Comparison of ENCODE assay signal across 27 cellular contexts in genomic region chr6:163230901-163231300, GRCh38.
"Had no signal": no experiment of that assay in that cellular context is flagged by ENCODE, and none has a peak within 500 bp of the region (broad histone marks: within the 10 kb centered on the region; RNA-seq: fewer than 3 reads in every experiment).

No MANE protein-coding gene starts in this region.

- H3K4me1 ChIP-seq: neural progenitor cell, pancreas, prostate gland, stomach, testis, thyroid gland, transverse colon, uterus had no signal

- H3K4me3 ChIP-seq: lung, neural progenitor cell, pancreas, prostate gland, skin epidermis, stomach, testis, thyroid gland, transverse colon, uterus had no signal

- DNase-seq: hippocampal formation; kidney glomerular epithelial cell; left cardiac atrium; left ventricle myocardium superior; mesendoderm; naive B cell; natural killer cell; nephron progenitor cell; pancreas; retina; right cardiac atrium; stimulated activated CD4-positive, alpha-beta T cell treated with anti-CD3 and anti-CD28 coated beads, Interleukin-12 subunit alpha, Interleukin-12 subunit beta, amount 100 ng/mL, for 4 hours; stimulated activated CD4-positive, alpha-beta T cell treated with anti-CD3 and anti-CD28 coated beads, Interleukin-15, amount 100 ng/mL, for 24 hours; stimulated activated CD4-positive, alpha-beta T cell treated with anti-CD3 and anti-CD28 coated beads, Interleukin-2, amount 100 ng/mL, for 24 hours; stimulated activated CD4-positive, alpha-beta T cell treated with anti-CD3 and anti-CD28 coated beads, Interleukin-4, amount 100 ng/mL, for 1 hour; stimulated activated naive B cell treated with anti-CD40 and anti-IgM and Interleukin-4, amounts not matched to agents 10 μg/mL and 1 μg/mL and 100 μg/mL, for 72 hours; stimulated activated naive CD8-positive, alpha-beta T cell treated with anti-CD3 and anti-CD28 coated beads, Interleukin-15, Interleukin-2, amounts not matched to agents 100 U/mL and 50 U/mL, for 24 hours; stomach; testis; thyroid gland; transverse colon; uterus had no signal

- H3K27ac ChIP-seq: neural progenitor cell, pancreas, prostate gland, skin epidermis, stomach, testis, thyroid gland, transverse colon, uterus had no signal

- H3K9me3 ChIP-seq: pancreas, prostate gland, stomach, testis, thyroid gland, transverse colon, uterus had no signal

- H3K27me3 ChIP-seq: neural progenitor cell, pancreas, stomach, testis, thyroid gland, transverse colon, uterus had no signal

- H3K36me3 ChIP-seq: neural progenitor cell, pancreas, prostate gland, stomach, thyroid gland, transverse colon, uterus had no signal

- ATAC-seq: left cardiac atrium; left ventricle myocardium superior; natural killer cell; pancreas; sciatic nerve; stimulated activated naive B cell treated with anti-CD40 and anti-IgM and Interleukin-4, amounts not matched to agents 10 μg/mL and 1 μg/mL and 100 μg/mL, for 72 hours; stimulated activated naive CD8-positive, alpha-beta T cell treated with anti-CD3 and anti-CD28 coated beads, Interleukin-15, Interleukin-2, amounts not matched to agents 100 U/mL and 50 U/mL, for 24 hours had no signal

- FAIRE-seq: pancreas had no signal
